ENCODE assay signal across 2 cellular contexts in the genomic region with DNA sequence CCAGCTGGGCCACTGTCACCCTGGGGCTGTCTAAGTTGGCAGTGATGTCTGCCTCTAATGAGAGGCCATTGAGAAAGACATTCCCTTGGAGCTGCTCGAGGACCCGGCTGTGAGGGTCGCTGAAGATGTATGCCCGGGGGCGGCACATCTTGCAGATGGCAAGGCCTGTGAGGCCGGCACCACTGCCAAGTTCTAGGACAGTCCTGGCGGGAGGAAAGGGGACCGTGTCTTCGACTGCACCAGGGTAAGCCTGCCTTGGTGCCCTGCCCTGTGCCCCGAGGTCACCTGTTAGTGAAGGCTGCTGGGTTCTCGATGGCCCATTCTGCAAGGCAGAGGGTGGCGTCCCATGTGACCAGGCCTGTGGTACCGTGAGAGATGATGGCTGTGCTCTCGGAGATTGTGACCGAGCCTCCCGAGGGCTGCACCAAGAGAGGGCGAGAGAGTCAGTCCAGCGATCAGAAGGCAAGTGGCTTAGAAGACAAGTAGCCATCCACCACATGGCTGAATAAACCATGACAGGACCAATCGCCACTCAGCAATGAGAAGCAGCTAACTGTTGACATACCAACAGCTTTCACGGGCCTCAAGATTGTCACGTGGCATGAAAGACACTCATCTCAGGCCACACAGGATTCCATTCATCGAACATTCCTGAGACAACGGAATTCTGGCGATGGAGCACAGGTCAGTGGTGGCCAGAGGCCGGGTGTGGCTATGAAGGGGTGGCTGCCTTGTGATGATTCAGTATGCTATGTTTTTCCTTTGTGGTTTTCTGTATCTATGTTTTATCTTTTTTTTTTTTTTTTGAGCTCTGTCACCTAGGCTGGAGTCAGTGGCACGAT. TPM values are rescaled to one million over a fixed set of nuclear protein-coding genes. Genes with fewer than 3 reads are reported as not detected.
"Had no signal": no experiment of that assay in that cellular context is flagged by ENCODE, and none has a peak within 500 bp of the region (broad histone marks: within the 10 kb centered on the region; RNA-seq: fewer than 3 reads in every experiment).

No MANE protein-coding gene starts in this region.

RNA-seq across cellular contexts. Expression of gene FAM90A1, which starts 8.1 kb away (rescaled TPM):
- total RNA-seq: osteocyte, transverse colon had no signal
